Comparison of ENCODE assay signal across 8 cellular contexts in genomic region chr3:66276705-66277274, GRCh38. TPM values are rescaled to one million over a fixed set of nuclear protein-coding genes. Genes with fewer than 3 reads are reported as not detected.
A peak's percentile ranks its signal among the peaks of the same experiment; 100 is the strongest.
DNase-seq lines count a peak whose midpoint lies in the region; ATAC-seq, FAIRE-seq and TF ChIP-seq lines count a peak whose summit lies in the region.

No MANE protein-coding gene starts in this region.

- no peak overlapping the region for H3K27ac Mint-ChIP-seq in stimulated activated memory B cell treated with anti-CD40 and anti-IgM and Interleukin-4, amounts not matched to agents 10 μg/mL and 1 μg/mL and 100 μg/mL, for 72 hours

- FAIRE-seq in RCC 7860 (lab: Jason Lieb, UNC) (peak; percentile 81), pancreas (lab: Jason Lieb, UNC) (peak; percentile 96)

- peak; percentile 38 for DNase-seq in GM04504 (ENCODE audit: low read depth)
- peak; percentile 17 to 41 for DNase-seq in HL-60 (ENCODE audit: low read depth in 1 of 2, low spot score in 1 of 2)
- DNase-seq in RCC 7860 (ENCODE audit: low spot score), result no peak
- peak; percentile 43 for DNase-seq in activated effector memory CD4-positive, alpha-beta T cell treated with Interleukin-2 at 50 U/mL for 16 hours
- peak in 1 of 2 donors; percentile 44 for DNase-seq in foreskin keratinocyte
- DNase-seq in pancreas, result peak in 3 of 6 donors; percentile 53 to 72 (median 59)
- no peak for DNase-seq in HuH-7 (ENCODE audit: low spot score)

- no peak overlapping the region for H3K4me3 ChIP-seq in HL-60 (replicated peaks; ENCODE audit: insufficient read depth, low read length)
- no peak overlapping the region for H3K4me3 ChIP-seq in pancreas

- ATAC-seq in foreskin keratinocyte, result peak; percentile 61
- peak; percentile 73 to 96 (median 88) for ATAC-seq in pancreas
- no peak for ATAC-seq in stimulated activated memory B cell treated with anti-CD40 and anti-IgM and Interleukin-4, amounts not matched to agents 10 μg/mL and 1 μg/mL and 100 μg/mL, for 72 hours

- H3K27me3 Mint-ChIP-seq in stimulated activated memory B cell treated with anti-CD40 and anti-IgM and Interleukin-4, amounts not matched to agents 10 μg/mL and 1 μg/mL and 100 μg/mL, for 72 hours, result no peaks in the 10 kb centered on the region

- no peak overlapping the region for H3K27ac ChIP-seq in HL-60 (replicated peaks)
- no peak overlapping the region for H3K27ac ChIP-seq in foreskin keratinocyte
- H3K27ac ChIP-seq in pancreas, result no peak overlapping the region

- 2% methylated on average over 3 of the region's 3 CpGs for WGBS in pancreas, 2 donors

- intact Hi-C loops in pancreas (cut with DNase I), result loop anchor here in 1 of 3 donors (10.0 kb wide), 2 partner anchors 98 to 558 kb away; no protein-coding TSS in a partner anchor

- TF ChIP-seq CTCF in HL-60 (IDR thresholded peaks at IDR 0.05; ENCODE audit: insufficient read depth, low read length), result peak; percentile 28
- peak; percentile 77 for TF ChIP-seq CTCF in foreskin keratinocyte (conservative IDR thresholded peaks at IDR 0.05)
- TF ChIP-seq CTCF in pancreas (IDR thresholded peaks at IDR 0.05), result peak in 3 of 4 donors; percentile 37 to 52 (median 46)

- no peaks in the 10 kb centered on the region for H3K27me3 ChIP-seq in HL-60 (ENCODE audit: insufficient read depth, poor library complexity, severe bottlenecking)
- H3K27me3 ChIP-seq in foreskin keratinocyte, result no peaks in the 10 kb centered on the region
- H3K27me3 ChIP-seq in pancreas, result no peaks in the 10 kb centered on the region

- no peaks in the 10 kb centered on the region for H3K9me3 Mint-ChIP-seq in stimulated activated memory B cell treated with anti-CD40 and anti-IgM and Interleukin-4, amounts not matched to agents 10 μg/mL and 1 μg/mL and 100 μg/mL, for 72 hours

- H3K36me3 Mint-ChIP-seq in stimulated activated memory B cell treated with anti-CD40 and anti-IgM and Interleukin-4, amounts not matched to agents 10 μg/mL and 1 μg/mL and 100 μg/mL, for 72 hours, result peaks cover 13% of the 10 kb centered on the region

- H3K4me3 Mint-ChIP-seq in stimulated activated memory B cell treated with anti-CD40 and anti-IgM and Interleukin-4, amounts not matched to agents 10 μg/mL and 1 μg/mL and 100 μg/mL, for 72 hours, result no peak overlapping the region

- no peaks in the 10 kb centered on the region for H3K36me3 ChIP-seq in pancreas

- H3K9me3 ChIP-seq in pancreas, result no peaks in the 10 kb centered on the region

- H3K4me1 Mint-ChIP-seq in stimulated activated memory B cell treated with anti-CD40 and anti-IgM and Interleukin-4, amounts not matched to agents 10 μg/mL and 1 μg/mL and 100 μg/mL, for 72 hours, result peaks cover 6% of the 10 kb centered on the region

- no peaks in the 10 kb centered on the region for H3K4me1 ChIP-seq in foreskin keratinocyte
- peaks cover 0 to 3% (median 0%) of the 10 kb centered on the region in 3 donors for H3K4me1 ChIP-seq in pancreas

RNA-seq across cellular contexts. Expression of gene SLC25A26, which starts 56.0 kb away (rescaled TPM):
- total RNA-seq in foreskin keratinocyte (18.9 and 21.0 TPM in 2 replicates), pancreas (10 to 100 TPM in 2 of 6 donors, 1 to 10 TPM in 4; 9.3 to 13.6 (median 9.9) TPM)
- polyA plus RNA-seq in foreskin keratinocyte (24.2 and 26.6 TPM in 2 replicates), pancreas (10 to 100 TPM in 1 of 2 donors, 1 to 10 TPM in 1; 5.1 to 13.0 TPM)

Comparison
In these comparisons a context has a peak if more than half of its experiments do, and no peak if none do; other contexts are left out.
1. DNase-seq: peak in GM04504 (single experiment), HL-60 (2 of 2) and activated effector memory CD4-positive, alpha-beta T cell treated with Interleukin-2 at 50 U/mL for 16 hours (single experiment); none in RCC 7860 (single experiment) and HuH-7 (single experiment).
2. Peak in every context shown above with its lines, with median percentiles within 50 percentile points of each other: CTCF ChIP-seq.